1 cellular context compared by ENCODE assay signal in genomic region chr6:35342258-35343091, GRCh38.
TF ChIP-seq lines count a peak whose summit lies in the region.

Gene PPARD, plus strand, starts transcription at chr6:35342558. Its CDS starts 68,530 bp downstream, at chr6:35411088.

TF ChIP-seq in GM23338, 12 proteins besides CTCF, POLR2A, EP300 and RAD21 (continued from another document):
- no peak for TF ChIP-seq REST (IDR thresholded peaks at IDR 0.05; ENCODE audit: unreplicated experiment)
- TF ChIP-seq EZH2 (IDR thresholded peaks at IDR 0.05; ENCODE audit: low read depth, unreplicated experiment), result no peak
- TF ChIP-seq ZNF114 (CRISPR knock-in tag; IDR thresholded peaks at IDR 0.05), result no peak
- TF ChIP-seq POLR2AphosphoS5 (IDR thresholded peaks at IDR 0.05; ENCODE audit: low read depth), result peak; percentile 77
- no peak for TF ChIP-seq ZNF331 (CRISPR knock-in tag; IDR thresholded peaks at IDR 0.05; ENCODE audit: low read depth)
- TF ChIP-seq NANOG (IDR thresholded peaks at IDR 0.05; ENCODE audit: borderline replicate concordance), result no peak
- no peak for TF ChIP-seq EZH2phosphoT487 (IDR thresholded peaks at IDR 0.05; ENCODE audit: unreplicated experiment)
